Comparison of ENCODE assay signal across 16 cellular contexts in the genomic region with DNA sequence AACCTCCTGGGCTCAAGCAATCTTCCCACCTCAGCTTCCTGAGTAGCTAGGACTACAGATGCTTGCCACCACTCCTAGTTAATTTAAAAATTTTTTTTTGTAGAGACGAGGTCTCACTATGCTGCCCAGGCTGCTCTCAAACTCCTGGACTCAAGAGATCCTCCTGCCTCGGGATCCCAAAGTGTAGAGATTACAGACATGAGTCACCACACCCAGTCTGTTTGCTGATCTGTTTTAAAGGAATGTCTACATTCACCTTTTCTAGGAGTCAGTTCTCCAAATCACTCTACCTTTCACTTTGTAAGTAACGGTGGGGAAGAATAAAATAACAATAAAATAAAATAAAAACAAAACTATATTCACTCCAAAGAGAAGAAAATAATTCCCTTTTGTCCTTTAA.
DNase-seq lines count a peak whose midpoint lies in the region; ATAC-seq and TF ChIP-seq lines count a peak whose summit lies in the region.
"Had no signal": no experiment of that assay in that cellular context is flagged by ENCODE, and none has a peak within 500 bp of the region (broad histone marks: within the 10 kb centered on the region; RNA-seq: fewer than 3 reads in every experiment).

No MANE protein-coding gene starts in this region.

- no peak for TF ChIP-seq CTCF in cardiac fibroblast (IDR thresholded peaks at IDR 0.05; ENCODE audit: low read depth, low read length)

- H3K27me3 ChIP-seq in muscle layer of colon (ENCODE audit: control insufficient read depth in 1 of 2, insufficient read depth in 2 of 2, low read length in 2 of 2), result no peaks in the 10 kb centered on the region
- H3K27me3 ChIP-seq: BE2C, neutrophil had no signal

- peak; percentile 79 for DNase-seq in ACHN
- DNase-seq in LHCN-M2 (ENCODE audit: low read depth), result peak; percentile 56
- peak; percentile 26 to 70 for DNase-seq in cardiac fibroblast (ENCODE audit: low read depth in 2 of 2)
- no peak for DNase-seq in NCI-H526 treated with DMSO at 0.1 percent for 48 hours (lab: John Stamatoyannopoulos, UW)
- no peak for DNase-seq in HUDEP-2 (lab: John Stamatoyannopoulos, UW; ENCODE audit: unreplicated experiment in 76 of 76)
- DNase-seq in NCI-H774 (lab: John Stamatoyannopoulos, UW), result no peak
- DNase-seq: activated CD4-positive, alpha-beta T cell treated with anti-CD3 and anti-CD28 coated beads, Interleukin-2, amount 10 ng/mL, durations not matched to agents 24 days and 14 days; activated naive CD4-positive, alpha-beta T cell treated with anti-CD3 and anti-CD28 coated beads, Interleukin-2, amount 10 ng/mL, durations not matched to agents 7 days and 5 days; BE2C; effector memory CD8-positive, alpha-beta T cell; NCI-H2081; SHP77; stimulated activated CD4-positive, alpha-beta T cell treated with anti-CD3 and anti-CD28 coated beads, Interleukin-4, amount 100 ng/mL, for 4 hours had no signal

- H3K9ac ChIP-seq in muscle layer of colon (ENCODE audit: low read length), result no peak overlapping the region

- peak overlapping the region; percentile 19 for H3K27ac ChIP-seq in muscle layer of colon (ENCODE audit: low read depth, low read length)
- H3K27ac ChIP-seq: neutrophil had no signal

- H3K4me1 ChIP-seq in muscle layer of colon (ENCODE audit: insufficient read depth, low read length), result peaks cover 44% of the 10 kb centered on the region
- H3K4me1 ChIP-seq: BE2C had no signal

- H3K36me3 ChIP-seq in muscle layer of colon (ENCODE audit: insufficient read depth, low read length), result peaks cover 9% of the 10 kb centered on the region
- H3K36me3 ChIP-seq: neutrophil had no signal

- no peak for ATAC-seq in GM18873 (IDR thresholded peaks at IDR 0.05; ENCODE audit: low FRiP score, unreplicated experiment)
- ATAC-seq: effector memory CD8-positive, alpha-beta T cell had no signal

- in situ Hi-C loops in ACHN (cut with HindIII; ENCODE audit: low pct_ligation_motif_present, low pct_unique_long_range_greater_than_20kb, low sequenced_read_pairs), result no loop called here

- H3K4me3 ChIP-seq in cardiac fibroblast (replicated peaks in 1 of 2; ENCODE audit: low read depth in 2 of 2, low read length in 2 of 2), result no peak overlapping the region
- H3K4me3 ChIP-seq in muscle layer of colon (ENCODE audit: low read depth in 1 of 2, low read length in 2 of 2), result no peak overlapping the region

- H3K9me3 ChIP-seq in muscle layer of colon (ENCODE audit: low read length), result no peaks in the 10 kb centered on the region
- H3K9me3 ChIP-seq: neutrophil had no signal

Comparison
In these comparisons a context has a peak if more than half of its experiments do, and no peak if none do; other contexts are left out.
1. DNase-seq: peak in ACHN (single experiment), LHCN-M2 (single experiment) and cardiac fibroblast (2 of 2); none in NCI-H526 treated with DMSO at 0.1 percent for 48 hours (single experiment), HUDEP-2 (0 of 76) and NCI-H774 (single experiment).